In genomic region chr3:46927718-46928073, GRCh38 we compare ENCODE assay signal across 11 cellular contexts. TPM values are rescaled to one million over a fixed set of nuclear protein-coding genes. Genes with fewer than 3 reads are reported as not detected.
DNase-seq lines count a peak whose midpoint lies in the region; ATAC-seq and TF ChIP-seq lines count a peak whose summit lies in the region.
"Had no signal": no experiment of that assay in that cellular context is flagged by ENCODE, and none has a peak within 500 bp of the region (broad histone marks: within the 10 kb centered on the region; RNA-seq: fewer than 3 reads in every experiment).

No MANE protein-coding gene starts in this region.

- 82 to 100% methylated on average over 2 to 3 of the region's 6 CpGs for WGBS in esophagus squamous epithelium, 2 donors

- DNase-seq in NAMALWA (ENCODE audit: low spot score) (peak; percentile 31), esophagus squamous epithelium (lab: John Stamatoyannopoulos, UW) (no peak)
- DNase-seq: activated CD8-positive, alpha-beta memory T cell treated with anti-CD3 and anti-CD28 coated beads for 24 hours; DMS153; NCI-H510A had no signal

- H3K4me1 ChIP-seq in esophagus squamous epithelium: peaks cover 59 to 94% (median 77%) of the 10 kb centered on the region in 3 donors

- H3K4me3 ChIP-seq in GM12875 (ENCODE audit: low read depth, low read length): peak overlapping the region; percentile 35
- H3K4me3 ChIP-seq in esophagus squamous epithelium: no peak overlapping the region
- no peak overlapping the region for H3K4me3 ChIP-seq in skin epidermis

- TF ChIP-seq CTCF in GM12875 (IDR thresholded peaks at IDR 0.05; ENCODE audit: borderline replicate concordance, insufficient read depth, low read depth, low read length): no peak
- TF ChIP-seq CTCF in esophagus squamous epithelium (IDR thresholded peaks at IDR 0.05): no peak

- intact Hi-C loops in esophagus squamous epithelium (cut with DNase I): no loop called here

- TF ChIP-seq POLR2A in esophagus squamous epithelium (IDR thresholded peaks at IDR 0.05): no peak

- H3K9me3 ChIP-seq in esophagus squamous epithelium: no peaks in the 10 kb centered on the region

- no peaks in the 10 kb centered on the region for H3K27me3 ChIP-seq in esophagus squamous epithelium

- peaks cover 15 to 51% (median 24%) of the 10 kb centered on the region in 3 donors for H3K36me3 ChIP-seq in esophagus squamous epithelium

- ATAC-seq in GM21786 (IDR thresholded peaks at IDR 0.05; ENCODE audit: unreplicated experiment): no peak
- no peak for ATAC-seq in GM21529 (IDR thresholded peaks at IDR 0.05; ENCODE audit: unreplicated experiment)
- ATAC-seq in GM18868 (IDR thresholded peaks at IDR 0.05; ENCODE audit: unreplicated experiment): no peak

- H3K27ac ChIP-seq in esophagus squamous epithelium (peak overlapping the region; percentile 86 to 94 (median 86)), skin epidermis (peak overlapping the region in 12 of 21 experiments; percentile 36 to 82 (median 61))

RNA-seq across cellular contexts. Expression of gene CCDC12, which starts 48.8 kb away (rescaled TPM):
- total RNA-seq in esophagus squamous epithelium: 10 to 100 TPM; 55.5 to 87.5 (median 67.5) TPM

RNA-seq across cellular contexts. Expression of gene PTH1R, which starts 50.2 kb away (rescaled TPM):
- 1 to 10 TPM in 3 of 4 donors, under 1 TPM in 1; 0.40 to 1.9 (median 1.5) TPM for total RNA-seq in esophagus squamous epithelium
- total RNA-seq: SK-MEL-5 had no signal

RNA-seq across cellular contexts. Expression of gene NBEAL2, which starts 51.8 kb away (rescaled TPM):
- 100 to 1,000 TPM; 128 to 297 (median 185) TPM for total RNA-seq in esophagus squamous epithelium
